ENCODE assay signal across 1 cellular context in genomic region chr16:85353013-85353412, GRCh38.
TF ChIP-seq lines count a peak whose summit lies in the region.

No MANE protein-coding gene starts in this region.

TF ChIP-seq in H1, 55 proteins besides CTCF, POLR2A, EP300 and RAD21 (continued from another document):
- no peak for TF ChIP-seq TAF1 (IDR thresholded peaks at IDR 0.05; ENCODE audit: low read depth, low read length)
- no peak for TF ChIP-seq TBP (IDR thresholded peaks at IDR 0.05; ENCODE audit: low read depth, low read length)
- TF ChIP-seq JUN (IDR thresholded peaks at IDR 0.05; ENCODE audit: low read depth, low read length), result no peak
- no peak for TF ChIP-seq JUND (IDR thresholded peaks at IDR 0.05; ENCODE audit: low read length)
- TF ChIP-seq HDAC2 (IDR thresholded peaks at IDR 0.05; ENCODE audit: borderline replicate concordance in 1 of 2, low read depth in 2 of 2, low read length in 2 of 2), result no peak
- TF ChIP-seq EZH2 (IDR thresholded peaks at IDR 0.05; ENCODE audit: low read depth, low read length, severe bottlenecking), result no peak
- TF ChIP-seq SIX5 (IDR thresholded peaks at IDR 0.05; ENCODE audit: low read depth, low read length), result no peak
- no peak for TF ChIP-seq SIN3A (conservative IDR thresholded peaks at IDR 0.05 in 1 of 2, IDR thresholded peaks at IDR 0.05 in 1 of 2; ENCODE audit: low read depth in 1 of 2, low read length in 2 of 2)
- no peak for TF ChIP-seq NRF1 (IDR thresholded peaks at IDR 0.05; ENCODE audit: low read depth, low read length)
- no peak for TF ChIP-seq CEBPB (IDR thresholded peaks at IDR 0.05; ENCODE audit: low read depth, low read length)
- TF ChIP-seq MAFK (IDR thresholded peaks at IDR 0.05; ENCODE audit: low read depth, low read length), result no peak
- TF ChIP-seq CHD2 (IDR thresholded peaks at IDR 0.05; ENCODE audit: low read length), result no peak
- TF ChIP-seq SUZ12 (IDR thresholded peaks at IDR 0.05; ENCODE audit: low read length), result no peak
